ENCODE assay signal across 1 cellular context in genomic region chr13:48944221-48944620, GRCh38.
TF ChIP-seq lines count a peak whose summit lies in the region.

No MANE protein-coding gene starts in this region.

TF ChIP-seq in GM23338, 12 proteins besides CTCF, POLR2A, EP300 and RAD21 (continued from another document):
- no peak for TF ChIP-seq ZNF462 (CRISPR knock-in tag; IDR thresholded peaks at IDR 0.05)
- no peak for TF ChIP-seq REST (IDR thresholded peaks at IDR 0.05; ENCODE audit: unreplicated experiment)
- no peak for TF ChIP-seq ZNF331 (CRISPR knock-in tag; IDR thresholded peaks at IDR 0.05; ENCODE audit: low read depth)
- no peak for TF ChIP-seq EZH2 (IDR thresholded peaks at IDR 0.05; ENCODE audit: low read depth, unreplicated experiment)
- no peak for TF ChIP-seq NANOG (IDR thresholded peaks at IDR 0.05; ENCODE audit: borderline replicate concordance)
- TF ChIP-seq STAT1 (IDR thresholded peaks at IDR 0.05; ENCODE audit: unreplicated experiment): no peak
- no peak for TF ChIP-seq ZNF114 (CRISPR knock-in tag; IDR thresholded peaks at IDR 0.05)
- TF ChIP-seq JUNB (IDR thresholded peaks at IDR 0.05; ENCODE audit: unreplicated experiment): no peak
- no peak for TF ChIP-seq CREB1 (CRISPR knock-in tag; IDR thresholded peaks at IDR 0.05; ENCODE audit: low read depth)
